1 cellular context compared by ENCODE assay signal in genomic region chr1:1914101-1914811, GRCh38.
TF ChIP-seq lines count a peak whose summit lies in the region.

No MANE protein-coding gene starts in this region.

TF ChIP-seq in GM23338, 12 proteins besides CTCF, POLR2A, EP300 and RAD21 (continued from another document):
- TF ChIP-seq ZNF462 (CRISPR knock-in tag; IDR thresholded peaks at IDR 0.05) (no peak), NANOG (IDR thresholded peaks at IDR 0.05; ENCODE audit: borderline replicate concordance) (no peak), EZH2 (IDR thresholded peaks at IDR 0.05; ENCODE audit: low read depth, unreplicated experiment) (no peak), JUNB (IDR thresholded peaks at IDR 0.05; ENCODE audit: unreplicated experiment) (no peak), STAT1 (IDR thresholded peaks at IDR 0.05; ENCODE audit: unreplicated experiment) (no peak), EZH2phosphoT487 (IDR thresholded peaks at IDR 0.05; ENCODE audit: unreplicated experiment) (no peak), CREB1 (CRISPR knock-in tag; IDR thresholded peaks at IDR 0.05; ENCODE audit: low read depth) (no peak), REST (IDR thresholded peaks at IDR 0.05; ENCODE audit: unreplicated experiment) (no peak)
- TF ChIP-seq, protein P1, sequence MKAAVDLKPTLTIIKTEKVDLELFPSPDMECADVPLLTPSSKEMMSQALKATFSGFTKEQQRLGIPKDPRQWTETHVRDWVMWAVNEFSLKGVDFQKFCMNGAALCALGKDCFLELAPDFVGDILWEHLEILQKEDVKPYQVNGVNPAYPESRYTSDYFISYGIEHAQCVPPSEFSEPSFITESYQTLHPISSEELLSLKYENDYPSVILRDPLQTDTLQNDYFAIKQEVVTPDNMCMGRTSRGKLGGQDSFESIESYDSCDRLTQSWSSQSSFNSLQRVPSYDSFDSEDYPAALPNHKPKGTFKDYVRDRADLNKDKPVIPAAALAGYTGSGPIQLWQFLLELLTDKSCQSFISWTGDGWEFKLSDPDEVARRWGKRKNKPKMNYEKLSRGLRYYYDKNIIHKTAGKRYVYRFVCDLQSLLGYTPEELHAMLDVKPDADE (IDR thresholded peaks at IDR 0.05) = no peak
